5 cellular contexts compared by ENCODE assay signal in the genomic region with DNA sequence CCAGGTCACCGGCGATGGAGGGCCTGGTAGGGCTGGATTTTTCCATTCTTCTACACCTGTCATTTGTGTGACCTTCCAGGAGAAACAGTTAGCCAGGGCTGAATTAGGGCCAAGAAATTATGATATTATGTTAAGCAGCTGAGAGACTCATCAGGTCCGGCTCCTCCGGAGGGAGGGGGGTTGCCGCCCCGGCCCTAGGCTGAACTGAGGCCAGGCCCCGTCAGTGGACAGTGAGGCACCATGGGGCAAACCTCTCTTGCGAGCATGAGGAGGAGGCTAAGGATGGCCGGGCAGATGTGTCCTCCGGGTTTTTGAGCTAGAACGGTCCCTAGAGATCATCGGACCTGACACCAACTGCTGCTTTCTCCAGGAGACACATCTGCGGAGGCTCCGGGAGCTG.
"Had no signal": no experiment of that assay in that cellular context is flagged by ENCODE, and none has a peak within 500 bp of the region (broad histone marks: within the 10 kb centered on the region; RNA-seq: fewer than 3 reads in every experiment).

No MANE protein-coding gene starts in this region.

- H3K27me3 Mint-ChIP-seq: IgD-negative memory B cell had no signal

- H3K4me3 ChIP-seq: K562 had no signal

- ATAC-seq: HepG2, K562 had no signal

- H3K36me3 Mint-ChIP-seq: IgD-negative memory B cell had no signal

- H3K4me3 Mint-ChIP-seq: IgD-negative memory B cell had no signal

- H3K27ac Mint-ChIP-seq: IgD-negative memory B cell had no signal

- H3K27ac ChIP-seq: HL-60 had no signal

- DNase-seq: IMR-90 had no signal

- H3K4me1 Mint-ChIP-seq: IgD-negative memory B cell had no signal
